33 cellular contexts compared by ENCODE assay signal in genomic region chr2:112967023-112967422, GRCh38. TPM values are rescaled to one million over a fixed set of nuclear protein-coding genes. Genes with fewer than 3 reads are reported as not detected.
"Had no signal": no experiment of that assay in that cellular context is flagged by ENCODE, and none has a peak within 500 bp of the region (broad histone marks: within the 10 kb centered on the region; RNA-seq: fewer than 3 reads in every experiment).

No MANE protein-coding gene starts in this region.

- DNase-seq: stimulated activated CD4-positive, alpha-beta T cell treated with anti-CD3 and anti-CD28 coated beads, Interleukin-2, amount 100 ng/mL, for 48 hours; stimulated activated CD4-positive, alpha-beta T cell treated with anti-CD3 and anti-CD28 coated beads, Interleukin-4, amount 100 ng/mL, for 1 hour; stimulated activated CD4-positive, alpha-beta T cell treated with anti-CD3 and anti-CD28 coated beads, Interleukin-4, amount 100 ng/mL, for 24 hours; stimulated activated CD4-positive, alpha-beta T cell treated with anti-CD3 and anti-CD28 coated beads, Interleukin-4, amount 100 ng/mL, for 4 hours; stimulated activated CD8-positive, alpha-beta memory T cell treated with anti-CD3 and anti-CD28 coated beads, Interleukin-4, amount 100 ng/mL, for 48 hours; stimulated activated naive B cell treated with anti-CD40 and anti-IgM and Interleukin-4, amounts not matched to agents 10 μg/mL and 1 μg/mL and 100 μg/mL, for 72 hours; stimulated activated naive CD4-positive, alpha-beta T cell; stimulated activated naive CD4-positive, alpha-beta T cell treated with Interleukin-2 at 50 U/mL for 16 hours; stimulated activated naive CD8-positive, alpha-beta T cell treated with anti-CD3 and anti-CD28 coated beads, Interleukin-15, amount 100 ng/mL, for 72 hours; stimulated activated naive CD8-positive, alpha-beta T cell treated with anti-CD3 and anti-CD28 coated beads, Interleukin-15, Interleukin-2, amounts not matched to agents 100 U/mL and 50 U/mL, for 24 hours; stomach; substantia nigra; testis; thyroid gland; tibial artery; transverse colon; trophoblast cell; upper lobe of left lung; upper lobe of right lung; uterus had no signal

- H3K36me3 ChIP-seq: stomach, suprapubic skin, thoracic aorta, thyroid gland, tibial artery, tibial nerve, transverse colon, upper lobe of left lung, upper lobe of right lung, uterus, vagina had no signal

- H3K4me1 Mint-ChIP-seq: stimulated activated effector memory CD8-positive, alpha-beta T cell treated with anti-CD3 and anti-CD28 coated beads, Interleukin-12 subunit alpha, Interleukin-12 subunit beta, amount 100 ng/mL, for 72 hours; stimulated activated memory B cell treated with anti-CD40 and anti-IgM and Interleukin-4, amounts not matched to agents 10 μg/mL and 1 μg/mL and 100 μg/mL, for 72 hours had no signal

- H3K9me3 Mint-ChIP-seq: stimulated activated effector memory CD8-positive, alpha-beta T cell treated with anti-CD3 and anti-CD28 coated beads, Interleukin-12 subunit alpha, Interleukin-12 subunit beta, amount 100 ng/mL, for 72 hours; stimulated activated memory B cell treated with anti-CD40 and anti-IgM and Interleukin-4, amounts not matched to agents 10 μg/mL and 1 μg/mL and 100 μg/mL, for 72 hours; type B pancreatic cell had no signal

- ATAC-seq: stimulated activated effector memory CD8-positive, alpha-beta T cell treated with anti-CD3 and anti-CD28 coated beads, Interleukin-12 subunit alpha, Interleukin-12 subunit beta, amount 100 ng/mL, for 72 hours; stimulated activated memory B cell treated with anti-CD40 and anti-IgM and Interleukin-4, amounts not matched to agents 10 μg/mL and 1 μg/mL and 100 μg/mL, for 72 hours; stimulated activated naive B cell treated with anti-CD40 and anti-IgM and Interleukin-4, amounts not matched to agents 10 μg/mL and 1 μg/mL and 100 μg/mL, for 72 hours; stimulated activated naive CD8-positive, alpha-beta T cell treated with anti-CD3 and anti-CD28 coated beads, Interleukin-15, amount 100 ng/mL, for 72 hours; stimulated activated naive CD8-positive, alpha-beta T cell treated with anti-CD3 and anti-CD28 coated beads, Interleukin-15, Interleukin-2, amounts not matched to agents 100 U/mL and 50 U/mL, for 24 hours; upper lobe of right lung had no signal

- H3K4me3 Mint-ChIP-seq: stimulated activated effector memory CD8-positive, alpha-beta T cell treated with anti-CD3 and anti-CD28 coated beads, Interleukin-12 subunit alpha, Interleukin-12 subunit beta, amount 100 ng/mL, for 72 hours; stimulated activated memory B cell treated with anti-CD40 and anti-IgM and Interleukin-4, amounts not matched to agents 10 μg/mL and 1 μg/mL and 100 μg/mL, for 72 hours; stimulated activated naive B cell treated with anti-CD40 and anti-IgM and Interleukin-4, amounts not matched to agents 10 μg/mL and 1 μg/mL and 100 μg/mL, for 72 hours; stimulated activated naive CD8-positive, alpha-beta T cell treated with anti-CD3 and anti-CD28 coated beads, Interleukin-15, amount 100 ng/mL, for 72 hours; stimulated activated naive CD8-positive, alpha-beta T cell treated with anti-CD3 and anti-CD28 coated beads, Interleukin-15, Interleukin-2, amounts not matched to agents 100 ng/mL and 50 ng/mL, for 24 hours; type B pancreatic cell had no signal

- H3K4me3 ChIP-seq: stomach, suprapubic skin, testis, thoracic aorta, thyroid gland, tibial artery, tibial nerve, transverse colon, upper lobe of left lung, upper lobe of right lung, uterus, vagina had no signal

- H3K27me3 ChIP-seq: stomach, testis, thyroid gland, tibial artery, tibial nerve, transverse colon, upper lobe of left lung, uterus, vagina had no signal

- FAIRE-seq: urothelium cell line had no signal

- H3K36me3 Mint-ChIP-seq: stimulated activated effector memory CD8-positive, alpha-beta T cell treated with anti-CD3 and anti-CD28 coated beads, Interleukin-12 subunit alpha, Interleukin-12 subunit beta, amount 100 ng/mL, for 72 hours; stimulated activated memory B cell treated with anti-CD40 and anti-IgM and Interleukin-4, amounts not matched to agents 10 μg/mL and 1 μg/mL and 100 μg/mL, for 72 hours; stimulated activated naive B cell treated with anti-CD40 and anti-IgM and Interleukin-4, amounts not matched to agents 10 μg/mL and 1 μg/mL and 100 μg/mL, for 72 hours; type B pancreatic cell had no signal

- H3K27ac ChIP-seq: stomach, suprapubic skin, testis, thoracic aorta, thyroid gland, tibial artery, tibial nerve, transverse colon, upper lobe of left lung, upper lobe of right lung, uterus, vagina had no signal

- H3K27me3 Mint-ChIP-seq: stimulated activated naive CD8-positive, alpha-beta T cell treated with anti-CD3 and anti-CD28 coated beads, Interleukin-15, Interleukin-2, amounts not matched to agents 100 ng/mL and 50 ng/mL, for 24 hours had no signal

- H3K4me1 ChIP-seq: stomach, suprapubic skin, testis, thyroid gland, tibial artery, tibial nerve, transverse colon, upper lobe of left lung, upper lobe of right lung, uterus, vagina had no signal

- H3K9me3 ChIP-seq: stomach, suprapubic skin, testis, thoracic aorta, thyroid gland, tibial artery, tibial nerve, transverse colon, upper lobe of left lung, upper lobe of right lung, uterus, vagina had no signal

- H3K27ac Mint-ChIP-seq: stimulated activated effector memory CD8-positive, alpha-beta T cell treated with anti-CD3 and anti-CD28 coated beads, Interleukin-12 subunit alpha, Interleukin-12 subunit beta, amount 100 ng/mL, for 72 hours; stimulated activated memory B cell treated with anti-CD40 and anti-IgM and Interleukin-4, amounts not matched to agents 10 μg/mL and 1 μg/mL and 100 μg/mL, for 72 hours; stimulated activated naive B cell treated with anti-CD40 and anti-IgM and Interleukin-4, amounts not matched to agents 10 μg/mL and 1 μg/mL and 100 μg/mL, for 72 hours; stimulated activated naive CD8-positive, alpha-beta T cell treated with anti-CD3 and anti-CD28 coated beads, Interleukin-15, amount 100 ng/mL, for 72 hours; stimulated activated naive CD8-positive, alpha-beta T cell treated with anti-CD3 and anti-CD28 coated beads, Interleukin-15, Interleukin-2, amounts not matched to agents 100 ng/mL and 50 ng/mL, for 24 hours; type B pancreatic cell had no signal

RNA-seq across cellular contexts. Expression of gene IL36G, which starts 10.8 kb away (rescaled TPM):
- total RNA-seq: stomach, subcutaneous adipose tissue, temporal lobe, thoracic aorta, thyroid gland, tibial nerve, upper lobe of left lung, upper lobe of right lung, ureter, urinary bladder, uterus, vagina had no signal
- polyA plus RNA-seq: urinary bladder had no signal

RNA-seq across cellular contexts. Expression of gene IL36A, which starts 38.2 kb away (rescaled TPM):
- total RNA-seq: stomach, subcutaneous adipose tissue, suprapubic skin, temporal lobe, testis, thoracic aorta, thyroid gland, tibial nerve, transverse colon, upper lobe of left lung, upper lobe of right lung, ureter, urinary bladder, uterus had no signal
- polyA plus RNA-seq: urinary bladder had no signal

RNA-seq across cellular contexts. Expression of gene IL37, which starts 56.1 kb away (rescaled TPM):
- total RNA-seq: stomach, subcutaneous adipose tissue, temporal lobe, thoracic aorta, thyroid gland, tibial nerve, upper lobe of right lung, ureter, urinary bladder, uterus, vagina had no signal
- polyA plus RNA-seq: urinary bladder had no signal
